ENCODE assay signal across 1 cellular context in genomic region chr1:14894811-14895524, GRCh38.
TF ChIP-seq lines count a peak whose summit lies in the region.

No MANE protein-coding gene starts in this region.

TF ChIP-seq in GM23338, 12 proteins besides CTCF, POLR2A, EP300 and RAD21 (continued from another document):
- no peak for TF ChIP-seq ZNF462 (CRISPR knock-in tag; IDR thresholded peaks at IDR 0.05)
